11 cellular contexts compared by ENCODE assay signal in genomic region chr1:153192697-153193096, GRCh38. TPM values are rescaled to one million over a fixed set of nuclear protein-coding genes. Genes with fewer than 3 reads are reported as not detected.
DNase-seq lines count a peak whose midpoint lies in the region; ATAC-seq and TF ChIP-seq lines count a peak whose summit lies in the region.
"Had no signal": no experiment of that assay in that cellular context is flagged by ENCODE, and none has a peak within 500 bp of the region (broad histone marks: within the 10 kb centered on the region; RNA-seq: fewer than 3 reads in every experiment).

No MANE protein-coding gene starts in this region.

- H3K27me3 Mint-ChIP-seq in activated CD4-positive, alpha-beta T cell treated with anti-CD3 and anti-CD28 coated beads for 36 hours: peaks cover 45% of the 10 kb centered on the region
- H3K27me3 Mint-ChIP-seq in endothelial cell (ENCODE audit: unreplicated experiment): peaks cover 2% of the 10 kb centered on the region

- no peak overlapping the region for H3K4me2 ChIP-seq in smooth muscle cell
- H3K4me2 ChIP-seq: BLaER1 treated with 17β-estradiol and CSF1 and Interleukin-3, amounts not matched to agents 10 nM and 100 nM had no signal

- intact Hi-C loops in activated CD4-positive, alpha-beta T cell treated with anti-CD3 and anti-CD28 coated beads for 36 hours (cut with DNase I, micrococcal nuclease): loop anchor here in 1 of 2 experiments (10.0 kb wide), 1 partner anchor 318 kb away; the partner anchor contains the start of gene SMCP
- intact Hi-C loops in Right ventricle myocardium inferior (cut with DNase I): no loop called here

- H3K4me1 Mint-ChIP-seq in activated CD4-positive, alpha-beta T cell treated with anti-CD3 and anti-CD28 coated beads for 36 hours: no peaks in the 10 kb centered on the region
- no peaks in the 10 kb centered on the region for H3K4me1 Mint-ChIP-seq in endothelial cell (ENCODE audit: unreplicated experiment)

- H3K27me3 ChIP-seq in smooth muscle cell (ENCODE audit: low read depth): no peaks in the 10 kb centered on the region
- H3K27me3 ChIP-seq: BLaER1 treated with 17β-estradiol and CSF1 and Interleukin-3, amounts not matched to agents 10 nM and 100 nM had no signal

- H3K9me3 Mint-ChIP-seq in activated CD4-positive, alpha-beta T cell treated with anti-CD3 and anti-CD28 coated beads for 36 hours (ENCODE audit: low read depth): no peaks in the 10 kb centered on the region
- H3K9me3 Mint-ChIP-seq in endothelial cell (ENCODE audit: unreplicated experiment): no peaks in the 10 kb centered on the region

- ATAC-seq in activated CD4-positive, alpha-beta T cell treated with anti-CD3 and anti-CD28 coated beads for 36 hours: no peak
- no peak for ATAC-seq in Right ventricle myocardium inferior

- H2AFZ ChIP-seq in smooth muscle cell (ENCODE audit: low read depth): no peak overlapping the region

- H3K27ac Mint-ChIP-seq in activated CD4-positive, alpha-beta T cell treated with anti-CD3 and anti-CD28 coated beads for 36 hours: no peak overlapping the region
- H3K27ac Mint-ChIP-seq in endothelial cell (ENCODE audit: unreplicated experiment): no peak overlapping the region

- no peak overlapping the region for H3K9ac ChIP-seq in smooth muscle cell (ENCODE audit: low read depth)
- H3K9ac ChIP-seq: BLaER1 treated with 17β-estradiol and CSF1 and Interleukin-3, amounts not matched to agents 10 nM and 100 nM had no signal

- no peaks in the 10 kb centered on the region for H3K79me2 ChIP-seq in smooth muscle cell (ENCODE audit: low read depth)

- CTCF ChIA-PET in activated CD4-positive, alpha-beta T cell treated with anti-CD3 and anti-CD28 coated beads for 36 hours (lab: Charles Lee): interaction anchor here (0.9 to 1.2 kb wide), 2 partner anchors 322 to 540 kb away, joined by 3 read pairs; no protein-coding TSS in a partner anchor

- H3K27ac ChIP-seq in smooth muscle cell (ENCODE audit: low read depth): no peak overlapping the region
- H3K27ac ChIP-seq: BLaER1 treated with 17β-estradiol and CSF1 and Interleukin-3, amounts not matched to agents 10 nM and 100 nM had no signal

- TF ChIP-seq CTCF in endothelial cell (IDR thresholded peaks at IDR 0.05; ENCODE audit: unreplicated experiment) (peak; percentile 31), smooth muscle cell (IDR thresholded peaks at IDR 0.05; ENCODE audit: borderline replicate concordance, insufficient read depth, poor library complexity, severe bottlenecking) (peak; percentile 18)

- 47% methylated on average over 3 of the region's 3 CpGs for WGBS in smooth muscle cell (ENCODE audit: low lambda C conversion rate)

- no peaks in the 10 kb centered on the region for H4K20me1 ChIP-seq in smooth muscle cell (ENCODE audit: low read depth)
- H4K20me1 ChIP-seq: BLaER1 treated with 17β-estradiol and CSF1 and Interleukin-3, amounts not matched to agents 10 nM and 100 nM had no signal

- POLR2A ChIA-PET in activated CD4-positive, alpha-beta T cell treated with anti-CD3 and anti-CD28 coated beads for 36 hours (lab: Charles Lee): interaction anchor here (0.7 kb wide), 1 partner anchor 30 kb away, joined by 3 read pairs; no protein-coding TSS in a partner anchor

- no peaks in the 10 kb centered on the region for H3F3A ChIP-seq in smooth muscle cell (ENCODE audit: low read depth)

- H3K36me3 ChIP-seq in smooth muscle cell (ENCODE audit: low read depth): no peaks in the 10 kb centered on the region
- H3K36me3 ChIP-seq: BLaER1 treated with 17β-estradiol and CSF1 and Interleukin-3, amounts not matched to agents 10 nM and 100 nM had no signal

- no peak overlapping the region for H3K4me3 ChIP-seq in smooth muscle cell
- H3K4me3 ChIP-seq: BLaER1 treated with 17β-estradiol and CSF1 and Interleukin-3, amounts not matched to agents 10 nM and 100 nM had no signal

- H3K4me1 ChIP-seq in smooth muscle cell (ENCODE audit: low read depth): no peaks in the 10 kb centered on the region

- H3K36me3 Mint-ChIP-seq in activated CD4-positive, alpha-beta T cell treated with anti-CD3 and anti-CD28 coated beads for 36 hours (ENCODE audit: low read depth): no peaks in the 10 kb centered on the region
- no peaks in the 10 kb centered on the region for H3K36me3 Mint-ChIP-seq in endothelial cell (ENCODE audit: low read depth, unreplicated experiment)

- peak; percentile 9 for DNase-seq in activated CD4-positive, alpha-beta T cell treated with anti-CD3 and anti-CD28 coated beads for 36 hours
- DNase-seq in activated CD4-positive, alpha-beta T cell treated with anti-CD3 and anti-CD28 coated beads, Interleukin-2, amount 50 U/mL, for 1 hour: no peak
- peak; percentile 16 to 69 for DNase-seq in NCI-H526 (lab: John Stamatoyannopoulos, UW)
- DNase-seq in endothelial cell (ENCODE audit: low spot score): peak; percentile 58
- DNase-seq in smooth muscle cell (lab: John Stamatoyannopoulos, UW; ENCODE audit: unreplicated experiment): no peak
- no peak for DNase-seq in SKM-1 (lab: John Stamatoyannopoulos, UW; ENCODE audit: unreplicated experiment)
- DNase-seq in AML-193 (lab: John Stamatoyannopoulos, UW): no peak
- DNase-seq in Right ventricle myocardium inferior (ENCODE audit: missing footprints): no peak
- DNase-seq: activated naive CD4-positive, alpha-beta T cell treated with anti-CD3 and anti-CD28 coated beads, Interleukin-2, amount 50 U/mL, for 16 hours had no signal

- H3K9me3 ChIP-seq in smooth muscle cell (replicated peaks; ENCODE audit: low read depth): no peaks in the 10 kb centered on the region

- no peak overlapping the region for H3K4me3 Mint-ChIP-seq in activated CD4-positive, alpha-beta T cell treated with anti-CD3 and anti-CD28 coated beads for 36 hours
- no peak overlapping the region for H3K4me3 Mint-ChIP-seq in endothelial cell (ENCODE audit: unreplicated experiment)

RNA-seq across cellular contexts. Expression of gene LELP1, which starts 10.5 kb away (rescaled TPM):
- not detected for total RNA-seq in activated CD4-positive, alpha-beta T cell treated with anti-CD3 and anti-CD28 coated beads for 36 hours
- total RNA-seq in endothelial cell (ENCODE audit: unreplicated experiment) (not detected), smooth muscle cell (not detected in 2 replicates), Right ventricle myocardium inferior (not detected)
- not detected in 2 replicates for polyA plus RNA-seq in smooth muscle cell
- total RNA-seq: T-helper 1 cell treated with Interleukin-12 subunit alpha and Interleukin-12 subunit beta and Interleukin-4 antibody, amounts not matched to agents 30 ng/mL and 1 ng/mL, for 36 hours had no signal

RNA-seq across cellular contexts. Expression of gene PRR9, which starts 24.7 kb away (rescaled TPM):
- total RNA-seq in activated CD4-positive, alpha-beta T cell treated with anti-CD3 and anti-CD28 coated beads for 36 hours: not detected
- total RNA-seq in endothelial cell (ENCODE audit: unreplicated experiment) (not detected), smooth muscle cell (7.4 and 9.0 TPM in 2 replicates), Right ventricle myocardium inferior (not detected)
- polyA plus RNA-seq in smooth muscle cell: 1.0 and 3.0 TPM in 2 replicates
- total RNA-seq: T-helper 1 cell treated with Interleukin-12 subunit alpha and Interleukin-12 subunit beta and Interleukin-4 antibody, amounts not matched to agents 30 ng/mL and 1 ng/mL, for 36 hours had no signal

RNA-seq across cellular contexts. Expression of gene SPRR2G, which starts 42.0 kb away (rescaled TPM):
- total RNA-seq in activated CD4-positive, alpha-beta T cell treated with anti-CD3 and anti-CD28 coated beads for 36 hours: not detected
- total RNA-seq in endothelial cell (ENCODE audit: unreplicated experiment) (not detected), smooth muscle cell (22.0 and 39.7 TPM in 2 replicates), Right ventricle myocardium inferior (not detected)
- 35.4 and 103 TPM in 2 replicates for polyA plus RNA-seq in smooth muscle cell
- total RNA-seq: T-helper 1 cell treated with Interleukin-12 subunit alpha and Interleukin-12 subunit beta and Interleukin-4 antibody, amounts not matched to agents 30 ng/mL and 1 ng/mL, for 36 hours had no signal

Comparison
In these comparisons a context has a peak if more than half of its experiments do, and no peak if none do; other contexts are left out.
1. DNase-seq: peak in activated CD4-positive, alpha-beta T cell treated with anti-CD3 and anti-CD28 coated beads for 36 hours (single experiment), NCI-H526 (2 of 2) and endothelial cell (single experiment); none in activated CD4-positive, alpha-beta T cell treated with anti-CD3 and anti-CD28 coated beads, Interleukin-2, amount 50 U/mL, for 1 hour (single experiment), smooth muscle cell (single experiment), SKM-1 (single experiment), AML-193 (0 of 2) and Right ventricle myocardium inferior (single experiment).
2. RNA of gene SPRR2G, which starts 42.0 kb away (total RNA-seq): 22.0 to 39.7 TPM in smooth muscle cell; not detected in activated CD4-positive, alpha-beta T cell treated with anti-CD3 and anti-CD28 coated beads for 36 hours, not detected in endothelial cell (single experiment) and not detected in Right ventricle myocardium inferior (single experiment); every median in the first group is over 10 times any median in the second.